14 cellular contexts compared by ENCODE assay signal in the genomic region with DNA sequence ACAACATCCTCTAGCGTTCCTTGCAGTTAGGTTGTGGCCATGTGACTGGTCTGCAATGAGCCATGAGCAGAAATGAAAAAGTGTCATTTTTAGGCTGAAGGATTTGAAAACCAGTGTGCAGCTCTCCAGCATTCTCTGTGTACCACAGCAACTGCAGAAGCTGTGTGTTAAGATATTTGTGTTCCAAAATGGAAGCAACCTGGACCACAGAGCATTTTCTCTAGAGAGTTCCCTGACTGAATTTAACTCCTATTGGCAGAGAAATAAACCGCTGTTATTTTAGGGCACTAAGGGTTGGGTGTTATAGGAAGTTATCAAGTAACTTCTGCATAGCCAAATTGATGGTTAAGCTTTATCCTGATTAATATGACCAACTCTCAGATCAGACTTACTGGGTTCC.
DNase-seq lines count a peak whose midpoint lies in the region; ATAC-seq and TF ChIP-seq lines count a peak whose summit lies in the region.
"Had no signal": no experiment of that assay in that cellular context is flagged by ENCODE, and none has a peak within 500 bp of the region (broad histone marks: within the 10 kb centered on the region; RNA-seq: fewer than 3 reads in every experiment).

No MANE protein-coding gene starts in this region.

- no peak overlapping the region for H3K4me2 ChIP-seq in IMR-90 (ENCODE audit: low read depth, low read length)
- H3K4me2 ChIP-seq: GM23338 had no signal

- H3K4me1 Mint-ChIP-seq in HFFc6 (ENCODE audit: low read depth): peaks cover 90% of the 10 kb centered on the region
- H3K4me1 Mint-ChIP-seq: GM23338 had no signal

- H3K14ac ChIP-seq in IMR-90 (replicated peaks; ENCODE audit: low read depth, low read length): 0 out of 2 replicates have a peak overlapping the region, but pooled peaks have one; percentile 16

- H3K4ac ChIP-seq in IMR-90 (ENCODE audit: low read depth, low read length): peak overlapping the region; percentile 68

- peak overlapping the region; percentile 69 for H2BK5ac ChIP-seq in IMR-90 (ENCODE audit: low read depth, low read length, poor library complexity, severe bottlenecking)

- H4K5ac ChIP-seq in IMR-90 (ENCODE audit: low read depth, low read length): peak overlapping the region; percentile 40; the same call in 1 of the 2 replicates

- peaks cover 19% of the 10 kb centered on the region for H3K9me3 Mint-ChIP-seq in HFFc6
- H3K9me3 Mint-ChIP-seq: CD4-positive, alpha-beta T cell had no signal

- H4K20me1 ChIP-seq in IMR-90 (ENCODE audit: insufficient read depth, low read length): no peaks in the 10 kb centered on the region

- peak overlapping the region; percentile 66; the same call in 1 of the 2 replicates for H2BK120ac ChIP-seq in IMR-90 (ENCODE audit: low read depth, low read length)

- POLR2A ChIA-PET in IMR-90 (lab: Charles Lee; ENCODE audit: unreplicated experiment): interaction anchor here (0.7 kb wide), 1 partner anchor 40 kb away, joined by 3 read pairs; no protein-coding TSS in a partner anchor

- no peak overlapping the region for H3K23ac ChIP-seq in IMR-90 (ENCODE audit: low read depth, low read length)

- H3K9ac ChIP-seq in IMR-90 (ENCODE audit: low read depth, low read length): no peak overlapping the region

- no peak for TF ChIP-seq RAD21 in IMR-90 (IDR thresholded peaks at IDR 0.05; ENCODE audit: low read length)

- TF ChIP-seq CTCF in IMR-90 (conservative IDR thresholded peaks at IDR 0.05; ENCODE audit: low read depth, low read length) (no peak), HFFc6 (IDR thresholded peaks at IDR 0.05) (no peak)

- no peak overlapping the region for H3K56ac ChIP-seq in IMR-90 (ENCODE audit: extremely low read depth, insufficient read depth, low read length)

- H2AFZ ChIP-seq in IMR-90 (replicated peaks; ENCODE audit: low read length, poor library complexity): no peak overlapping the region
- H2AFZ ChIP-seq: GM23338 had no signal

- H3K9me3 ChIP-seq in IMR-90 (ENCODE audit: control insufficient read depth, insufficient read depth, low read length): peaks cover 3% of the 10 kb centered on the region; the same call in 1 of the 2 replicates
- H3K9me3 ChIP-seq in effector memory CD4-positive, alpha-beta T cell (ENCODE audit: control insufficient read depth, low read length): no peaks in the 10 kb centered on the region
- H3K9me3 ChIP-seq: Caco-2 had no signal

- no peak overlapping the region for H3K27ac Mint-ChIP-seq in HFFc6
- H3K27ac Mint-ChIP-seq: CD4-positive, alpha-beta T cell; GM23338 had no signal

- H4K8ac ChIP-seq in IMR-90 (ENCODE audit: low read depth in 2 of 2, low read length in 2 of 2): peak overlapping the region in 1 of 2 experiments; percentile 32; a peak in 2 of 4 replicates

- peaks cover 21% of the 10 kb centered on the region for H3K4me1 ChIP-seq in IMR-90 (ENCODE audit: control insufficient read depth, insufficient read depth, low read length)
- no peaks in the 10 kb centered on the region for H3K4me1 ChIP-seq in effector memory CD4-positive, alpha-beta T cell (ENCODE audit: control insufficient read depth, insufficient read depth, low read length, poor library complexity, severe bottlenecking)
- H3K4me1 ChIP-seq: Caco-2 had no signal

- H4K91ac ChIP-seq in IMR-90 (ENCODE audit: insufficient read depth, low read depth, low read length): peak overlapping the region; percentile 49

- peak overlapping the region; percentile 64; the same call in 1 of the 3 replicates for H2BK15ac ChIP-seq in IMR-90 (ENCODE audit: low read depth, low read length)

- H3K36me3 ChIP-seq in IMR-90 (ENCODE audit: control insufficient read depth, insufficient read depth, low read length): no peaks in the 10 kb centered on the region
- no peaks in the 10 kb centered on the region for H3K36me3 ChIP-seq in H7 (replicated peaks; ENCODE audit: control insufficient read depth, insufficient read depth, low read length)
- no peaks in the 10 kb centered on the region for H3K36me3 ChIP-seq in effector memory CD4-positive, alpha-beta T cell (ENCODE audit: control insufficient read depth, insufficient read depth, low read length)

- no peak for TF ChIP-seq POLR2A in IMR-90 (IDR thresholded peaks at IDR 0.05; ENCODE audit: low read depth, low read length)

- H3K4me3 ChIP-seq in IMR-90 (ENCODE audit: insufficient read depth, low read depth, low read length) (no peak overlapping the region), H7 (ENCODE audit: insufficient read depth, low read depth, low read length) (no peak overlapping the region)
- H3K4me3 ChIP-seq in effector memory CD4-positive, alpha-beta T cell (ENCODE audit: insufficient read depth, low read depth, low read length, poor library complexity, severe bottlenecking): no peak overlapping the region
- H3K4me3 ChIP-seq: GM23338 had no signal

- dilution Hi-C loops in IMR-90 (cut with HindIII; ENCODE audit: low sequenced_read_pairs, unreplicated experiment): no loop called here

- no CpG with 5 or more reads among the region's 2 CpGs for WGBS in IMR-90 (ENCODE audit: extremely low coverage in 2 of 2, insufficient read length in 1 of 2), 2 experiments

- no peak overlapping the region for H2AK9ac ChIP-seq in IMR-90 (replicated peaks; ENCODE audit: low read depth, low read length, poor library complexity)

- intact Hi-C loops in IMR-90 (cut with micrococcal nuclease): loop anchor here (5.0 to 10.0 kb wide), 2 partner anchors 206 to 419 kb away; partner anchors contain the start of gene SLC8A1

- no peak for ATAC-seq in IMR-90 (ENCODE audit: low read depth)
- ATAC-seq: GM23338 had no signal

- BruUV-seq in IMR-90 (replicated peaks; lab: Mats Ljungman, UMichigan): no TSS peak

- no peak overlapping the region for H3K27ac ChIP-seq in IMR-90 (ENCODE audit: insufficient read depth, low read length)
- no peak overlapping the region for H3K27ac ChIP-seq in effector memory CD4-positive, alpha-beta T cell (ENCODE audit: insufficient read depth, low read length, poor library complexity, severe bottlenecking)

- peaks cover 4% of the 10 kb centered on the region; the same call in 1 of the 2 replicates for H3K9me1 ChIP-seq in IMR-90 (ENCODE audit: insufficient read depth, low read length)

- H3K27me3 ChIP-seq in IMR-90 (ENCODE audit: control insufficient read depth, insufficient read depth, low read length) (no peaks in the 10 kb centered on the region), H7 (ENCODE audit: control insufficient read depth, insufficient read depth, low read length) (no peaks in the 10 kb centered on the region)
- no peaks in the 10 kb centered on the region for H3K27me3 ChIP-seq in effector memory CD4-positive, alpha-beta T cell (replicated peaks; ENCODE audit: control insufficient read depth, insufficient read depth, low read length, poor library complexity, severe bottlenecking)

- H3K4me3 Mint-ChIP-seq in HFFc6: no peak overlapping the region
- H3K4me3 Mint-ChIP-seq: CD4-positive, alpha-beta T cell; GM23338 had no signal

- H3K36me3 Mint-ChIP-seq in HFFc6 (ENCODE audit: low read depth): peaks cover 45% of the 10 kb centered on the region

- CTCF ChIA-PET in IMR-90 (lab: Yijun Ruan, JAX): no interaction called here

- H2BK20ac ChIP-seq in IMR-90 (ENCODE audit: low read depth, low read length): peak overlapping the region; percentile 76; the same call in 1 of the 2 replicates

- H3K27me3 Mint-ChIP-seq in HFFc6 (ENCODE audit: insufficient read depth): peaks cover 1% of the 10 kb centered on the region
- H3K27me3 Mint-ChIP-seq: CD4-positive, alpha-beta T cell had no signal

- peak overlapping the region; percentile 71; the same call in 1 of the 2 replicates for H2AK5ac ChIP-seq in IMR-90 (ENCODE audit: low read depth, low read length)

- peaks cover 0 to under 1% of the 10 kb centered on the region in 2 experiments; a peak in 1 of 4 replicates for H3K79me1 ChIP-seq in IMR-90 (ENCODE audit: low read depth in 1 of 2, low read length in 2 of 2)

- in situ Hi-C loops in IMR-90 (cut with MboI; ENCODE audit: low sequenced_read_pairs): no loop called here

- DNase-seq in CD1c-positive myeloid dendritic cell (ENCODE audit: extremely low spot score) (peak; percentile 11), IMR-90 (no peak), medulla oblongata (ENCODE audit: extremely low spot score) (peak; percentile 3), H7 (no peak), SKM-1 (lab: John Stamatoyannopoulos, UW; ENCODE audit: unreplicated experiment) (no peak), HFFc6 (no peak)
- no peak for DNase-seq in effector memory CD4-positive, alpha-beta T cell
- DNase-seq: ACHN; C1 segment of cervical spinal cord; Caco-2; CD4-positive, alpha-beta T cell; GDM1; KG1 had no signal

- peak overlapping the region; percentile 84; the same call in 1 of the 2 replicates for H3K18ac ChIP-seq in IMR-90 (ENCODE audit: low read depth, low read length)

TF ChIP-seq in IMR-90, 13 proteins besides CTCF, POLR2A, EP300 and RAD21:
- no peak for TF ChIP-seq RCOR1 (IDR thresholded peaks at IDR 0.05; ENCODE audit: insufficient replicate concordance, low read length)
- TF ChIP-seq BHLHE40 (IDR thresholded peaks at IDR 0.05; ENCODE audit: low read depth, low read length): no peak
- TF ChIP-seq FOS (IDR thresholded peaks at IDR 0.05; ENCODE audit: low read depth, low read length): no peak
- TF ChIP-seq NFE2L2 (IDR thresholded peaks at IDR 0.05; ENCODE audit: low read depth, low read length): no peak
- TF ChIP-seq, protein P1, sequence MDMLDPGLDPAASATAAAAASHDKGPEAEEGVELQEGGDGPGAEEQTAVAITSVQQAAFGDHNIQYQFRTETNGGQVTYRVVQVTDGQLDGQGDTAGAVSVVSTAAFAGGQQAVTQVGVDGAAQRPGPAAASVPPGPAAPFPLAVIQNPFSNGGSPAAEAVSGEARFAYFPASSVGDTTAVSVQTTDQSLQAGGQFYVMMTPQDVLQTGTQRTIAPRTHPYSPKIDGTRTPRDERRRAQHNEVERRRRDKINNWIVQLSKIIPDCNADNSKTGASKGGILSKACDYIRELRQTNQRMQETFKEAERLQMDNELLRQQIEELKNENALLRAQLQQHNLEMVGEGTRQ (IDR thresholded peaks at IDR 0.05; ENCODE audit: low read depth, low read length): no peak
- TF ChIP-seq, protein P2, sequence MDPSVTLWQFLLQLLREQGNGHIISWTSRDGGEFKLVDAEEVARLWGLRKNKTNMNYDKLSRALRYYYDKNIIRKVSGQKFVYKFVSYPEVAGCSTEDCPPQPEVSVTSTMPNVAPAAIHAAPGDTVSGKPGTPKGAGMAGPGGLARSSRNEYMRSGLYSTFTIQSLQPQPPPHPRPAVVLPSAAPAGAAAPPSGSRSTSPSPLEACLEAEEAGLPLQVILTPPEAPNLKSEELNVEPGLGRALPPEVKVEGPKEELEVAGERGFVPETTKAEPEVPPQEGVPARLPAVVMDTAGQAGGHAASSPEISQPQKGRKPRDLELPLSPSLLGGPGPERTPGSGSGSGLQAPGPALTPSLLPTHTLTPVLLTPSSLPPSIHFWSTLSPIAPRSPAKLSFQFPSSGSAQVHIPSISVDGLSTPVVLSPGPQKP (IDR thresholded peaks at IDR 0.05; ENCODE audit: borderline replicate concordance, low read depth, low read length): no peak

Comparison
In these comparisons a context has a peak if more than half of its experiments do, and no peak if none do; other contexts are left out.
1. DNase-seq: peak in CD1c-positive myeloid dendritic cell (single experiment) and medulla oblongata (single experiment); none in IMR-90 (single experiment), H7 (single experiment), SKM-1 (single experiment), effector memory CD4-positive, alpha-beta T cell (0 of 3) and HFFc6 (single experiment).